1 cellular context compared by ENCODE assay signal in the genomic region with DNA sequence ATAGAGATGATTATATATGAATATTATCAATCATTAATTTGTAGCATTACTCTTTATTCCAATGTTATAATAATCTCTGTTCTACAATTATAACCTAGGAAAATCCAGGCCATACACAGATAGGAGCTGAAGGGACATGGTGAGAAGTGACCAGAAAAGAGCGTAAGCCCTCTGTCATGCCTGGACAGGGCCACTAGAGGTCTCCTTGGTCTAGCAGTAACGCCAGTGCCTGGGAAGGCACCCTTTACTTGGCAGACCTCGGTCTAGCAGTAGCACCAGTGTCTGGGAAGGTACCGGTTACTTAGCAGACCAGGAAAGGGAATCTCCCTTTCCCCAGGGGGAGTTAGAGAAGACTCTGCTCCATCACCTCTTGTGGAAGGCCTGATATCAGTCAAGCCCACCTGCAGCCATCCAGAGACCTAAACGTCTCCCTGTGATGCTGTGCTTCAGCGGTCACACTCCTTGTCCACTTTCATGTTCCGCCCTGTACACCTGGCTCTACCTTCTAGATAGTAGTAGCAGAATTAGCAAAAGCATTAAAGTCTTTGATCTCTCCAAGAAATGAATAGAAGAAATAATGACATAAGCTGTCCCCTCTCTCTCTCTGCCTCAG.
TF ChIP-seq lines count a peak whose summit lies in the region.

No MANE protein-coding gene starts in this region.

TF ChIP-seq in H1, 55 proteins besides CTCF, POLR2A, EP300 and RAD21:
- TF ChIP-seq, protein P1, sequence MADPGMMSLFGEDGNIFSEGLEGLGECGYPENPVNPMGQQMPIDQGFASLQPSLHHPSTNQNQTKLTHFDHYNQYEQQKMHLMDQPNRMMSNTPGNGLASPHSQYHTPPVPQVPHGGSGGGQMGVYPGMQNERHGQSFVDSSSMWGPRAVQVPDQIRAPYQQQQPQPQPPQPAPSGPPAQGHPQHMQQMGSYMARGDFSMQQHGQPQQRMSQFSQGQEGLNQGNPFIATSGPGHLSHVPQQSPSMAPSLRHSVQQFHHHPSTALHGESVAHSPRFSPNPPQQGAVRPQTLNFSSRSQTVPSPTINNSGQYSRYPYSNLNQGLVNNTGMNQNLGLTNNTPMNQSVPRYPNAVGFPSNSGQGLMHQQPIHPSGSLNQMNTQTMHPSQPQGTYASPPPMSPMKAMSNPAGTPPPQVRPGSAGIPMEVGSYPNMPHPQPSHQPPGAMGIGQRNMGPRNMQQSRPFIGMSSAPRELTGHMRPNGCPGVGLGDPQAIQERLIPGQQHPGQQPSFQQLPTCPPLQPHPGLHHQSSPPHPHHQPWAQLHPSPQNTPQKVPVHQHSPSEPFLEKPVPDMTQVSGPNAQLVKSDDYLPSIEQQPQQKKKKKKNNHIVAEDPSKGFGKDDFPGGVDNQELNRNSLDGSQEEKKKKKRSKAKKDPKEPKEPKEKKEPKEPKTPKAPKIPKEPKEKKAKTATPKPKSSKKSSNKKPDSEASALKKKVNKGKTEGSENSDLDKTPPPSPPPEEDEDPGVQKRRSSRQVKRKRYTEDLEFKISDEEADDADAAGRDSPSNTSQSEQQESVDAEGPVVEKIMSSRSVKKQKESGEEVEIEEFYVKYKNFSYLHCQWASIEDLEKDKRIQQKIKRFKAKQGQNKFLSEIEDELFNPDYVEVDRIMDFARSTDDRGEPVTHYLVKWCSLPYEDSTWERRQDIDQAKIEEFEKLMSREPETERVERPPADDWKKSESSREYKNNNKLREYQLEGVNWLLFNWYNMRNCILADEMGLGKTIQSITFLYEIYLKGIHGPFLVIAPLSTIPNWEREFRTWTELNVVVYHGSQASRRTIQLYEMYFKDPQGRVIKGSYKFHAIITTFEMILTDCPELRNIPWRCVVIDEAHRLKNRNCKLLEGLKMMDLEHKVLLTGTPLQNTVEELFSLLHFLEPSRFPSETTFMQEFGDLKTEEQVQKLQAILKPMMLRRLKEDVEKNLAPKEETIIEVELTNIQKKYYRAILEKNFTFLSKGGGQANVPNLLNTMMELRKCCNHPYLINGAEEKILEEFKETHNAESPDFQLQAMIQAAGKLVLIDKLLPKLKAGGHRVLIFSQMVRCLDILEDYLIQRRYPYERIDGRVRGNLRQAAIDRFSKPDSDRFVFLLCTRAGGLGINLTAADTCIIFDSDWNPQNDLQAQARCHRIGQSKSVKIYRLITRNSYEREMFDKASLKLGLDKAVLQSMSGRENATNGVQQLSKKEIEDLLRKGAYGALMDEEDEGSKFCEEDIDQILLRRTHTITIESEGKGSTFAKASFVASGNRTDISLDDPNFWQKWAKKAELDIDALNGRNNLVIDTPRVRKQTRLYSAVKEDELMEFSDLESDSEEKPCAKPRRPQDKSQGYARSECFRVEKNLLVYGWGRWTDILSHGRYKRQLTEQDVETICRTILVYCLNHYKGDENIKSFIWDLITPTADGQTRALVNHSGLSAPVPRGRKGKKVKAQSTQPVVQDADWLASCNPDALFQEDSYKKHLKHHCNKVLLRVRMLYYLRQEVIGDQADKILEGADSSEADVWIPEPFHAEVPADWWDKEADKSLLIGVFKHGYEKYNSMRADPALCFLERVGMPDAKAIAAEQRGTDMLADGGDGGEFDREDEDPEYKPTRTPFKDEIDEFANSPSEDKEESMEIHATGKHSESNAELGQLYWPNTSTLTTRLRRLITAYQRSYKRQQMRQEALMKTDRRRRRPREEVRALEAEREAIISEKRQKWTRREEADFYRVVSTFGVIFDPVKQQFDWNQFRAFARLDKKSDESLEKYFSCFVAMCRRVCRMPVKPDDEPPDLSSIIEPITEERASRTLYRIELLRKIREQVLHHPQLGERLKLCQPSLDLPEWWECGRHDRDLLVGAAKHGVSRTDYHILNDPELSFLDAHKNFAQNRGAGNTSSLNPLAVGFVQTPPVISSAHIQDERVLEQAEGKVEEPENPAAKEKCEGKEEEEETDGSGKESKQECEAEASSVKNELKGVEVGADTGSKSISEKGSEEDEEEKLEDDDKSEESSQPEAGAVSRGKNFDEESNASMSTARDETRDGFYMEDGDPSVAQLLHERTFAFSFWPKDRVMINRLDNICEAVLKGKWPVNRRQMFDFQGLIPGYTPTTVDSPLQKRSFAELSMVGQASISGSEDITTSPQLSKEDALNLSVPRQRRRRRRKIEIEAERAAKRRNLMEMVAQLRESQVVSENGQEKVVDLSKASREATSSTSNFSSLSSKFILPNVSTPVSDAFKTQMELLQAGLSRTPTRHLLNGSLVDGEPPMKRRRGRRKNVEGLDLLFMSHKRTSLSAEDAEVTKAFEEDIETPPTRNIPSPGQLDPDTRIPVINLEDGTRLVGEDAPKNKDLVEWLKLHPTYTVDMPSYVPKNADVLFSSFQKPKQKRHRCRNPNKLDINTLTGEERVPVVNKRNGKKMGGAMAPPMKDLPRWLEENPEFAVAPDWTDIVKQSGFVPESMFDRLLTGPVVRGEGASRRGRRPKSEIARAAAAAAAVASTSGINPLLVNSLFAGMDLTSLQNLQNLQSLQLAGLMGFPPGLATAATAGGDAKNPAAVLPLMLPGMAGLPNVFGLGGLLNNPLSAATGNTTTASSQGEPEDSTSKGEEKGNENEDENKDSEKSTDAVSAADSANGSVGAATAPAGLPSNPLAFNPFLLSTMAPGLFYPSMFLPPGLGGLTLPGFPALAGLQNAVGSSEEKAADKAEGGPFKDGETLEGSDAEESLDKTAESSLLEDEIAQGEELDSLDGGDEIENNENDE (IDR thresholded peaks at IDR 0.05; ENCODE audit: insufficient replicate concordance, low read length) = no peak
- TF ChIP-seq CEBPB (IDR thresholded peaks at IDR 0.05; ENCODE audit: low read depth, low read length) = no peak
- TF ChIP-seq TAF1 (IDR thresholded peaks at IDR 0.05; ENCODE audit: low read depth, low read length) = no peak
- TF ChIP-seq ASH2L (IDR thresholded peaks at IDR 0.05; ENCODE audit: low read length) = no peak
- TF ChIP-seq ATF2 (IDR thresholded peaks at IDR 0.05; ENCODE audit: low read length) = no peak
- no peak for TF ChIP-seq CHD2 (IDR thresholded peaks at IDR 0.05; ENCODE audit: low read length)
- TF ChIP-seq BCL11A (IDR thresholded peaks at IDR 0.05; ENCODE audit: low read depth in 2 of 2, low read length in 2 of 2) = no peak
- TF ChIP-seq KDM4A (IDR thresholded peaks at IDR 0.05; ENCODE audit: low read depth, low read length, severe bottlenecking) = no peak
